13 cellular contexts compared by ENCODE assay signal in genomic region chr12:2248087-2248900, GRCh38.
DNase-seq lines count a peak whose midpoint lies in the region; ATAC-seq, FAIRE-seq and TF ChIP-seq lines count a peak whose summit lies in the region.
"Had no signal": no experiment of that assay in that cellular context is flagged by ENCODE, and none has a peak within 500 bp of the region (broad histone marks: within the 10 kb centered on the region; RNA-seq: fewer than 3 reads in every experiment).

No MANE protein-coding gene starts in this region.

- intact Hi-C loops in left cardiac atrium (cut with DNase I): no loop called here

- ATAC-seq in left cardiac atrium: peak; percentile 31 to 48
- ATAC-seq in stimulated activated memory B cell treated with anti-CD40 and anti-IgM and Interleukin-4, amounts not matched to agents 10 μg/mL and 1 μg/mL and 100 μg/mL, for 72 hours: peak; percentile 9
- ATAC-seq in HG03108 (IDR thresholded peaks at IDR 0.05; ENCODE audit: unreplicated experiment): no peak

- DNase-seq in HT-29 (ENCODE audit: low spot score) (peak; percentile 1), left cardiac atrium (no peak), urothelium cell line (ENCODE audit: low spot score) (no peak), nephron progenitor cell (no peak)
- DNase-seq: activated gamma-delta T cell; stimulated activated CD4-positive, alpha-beta T cell treated with anti-CD3 and anti-CD28 coated beads, Interleukin-15, amount 100 ng/mL, for 24 hours; stimulated activated naive CD4-positive, alpha-beta T cell had no signal

- H3K4me1 Mint-ChIP-seq in stimulated activated memory B cell treated with anti-CD40 and anti-IgM and Interleukin-4, amounts not matched to agents 10 μg/mL and 1 μg/mL and 100 μg/mL, for 72 hours: peaks cover 57% of the 10 kb centered on the region
- peaks cover 42% of the 10 kb centered on the region for H3K4me1 Mint-ChIP-seq in nephron progenitor cell

- no peak overlapping the region for H3K4me3 Mint-ChIP-seq in stimulated activated memory B cell treated with anti-CD40 and anti-IgM and Interleukin-4, amounts not matched to agents 10 μg/mL and 1 μg/mL and 100 μg/mL, for 72 hours
- H3K4me3 Mint-ChIP-seq in nephron progenitor cell: no peak overlapping the region
- H3K4me3 Mint-ChIP-seq: dendritic cell treated with granulocyte-macrophage colony-stimulating factor and Interleukin-4, amounts not matched to agents 40 ng/mL and 50 ng/mL, for 4 days had no signal

- TF ChIP-seq CTCF in WI38 (IDR thresholded peaks at IDR 0.05; ENCODE audit: low read depth, low read length): no peak
- no peak for TF ChIP-seq CTCF in nephron progenitor cell (IDR thresholded peaks at IDR 0.05)

- no peak for FAIRE-seq in urothelium cell line (lab: Jason Lieb, UNC)
- FAIRE-seq: H54 had no signal

- H3K4me3 ChIP-seq in WI38 (ENCODE audit: low read depth, low read length): peak overlapping the region; percentile 12; the same call in 1 of the 2 replicates

- no peaks in the 10 kb centered on the region for H3K27me3 Mint-ChIP-seq in stimulated activated memory B cell treated with anti-CD40 and anti-IgM and Interleukin-4, amounts not matched to agents 10 μg/mL and 1 μg/mL and 100 μg/mL, for 72 hours
- H3K27me3 Mint-ChIP-seq in nephron progenitor cell (ENCODE audit: low read depth, poor library complexity): peaks cover 20% of the 10 kb centered on the region
- H3K27me3 Mint-ChIP-seq: dendritic cell treated with granulocyte-macrophage colony-stimulating factor and Interleukin-4, amounts not matched to agents 40 ng/mL and 50 ng/mL, for 4 days had no signal

- no peaks in the 10 kb centered on the region for H3K9me3 Mint-ChIP-seq in stimulated activated memory B cell treated with anti-CD40 and anti-IgM and Interleukin-4, amounts not matched to agents 10 μg/mL and 1 μg/mL and 100 μg/mL, for 72 hours
- no peaks in the 10 kb centered on the region for H3K9me3 Mint-ChIP-seq in nephron progenitor cell
- H3K9me3 Mint-ChIP-seq: dendritic cell treated with granulocyte-macrophage colony-stimulating factor and Interleukin-4, amounts not matched to agents 40 ng/mL and 50 ng/mL, for 4 days; naive B cell had no signal

- H3K36me3 Mint-ChIP-seq in stimulated activated memory B cell treated with anti-CD40 and anti-IgM and Interleukin-4, amounts not matched to agents 10 μg/mL and 1 μg/mL and 100 μg/mL, for 72 hours: no peaks in the 10 kb centered on the region
- H3K36me3 Mint-ChIP-seq in nephron progenitor cell (ENCODE audit: low read depth): no peaks in the 10 kb centered on the region
- H3K36me3 Mint-ChIP-seq: naive B cell had no signal

- H3K27ac Mint-ChIP-seq in stimulated activated memory B cell treated with anti-CD40 and anti-IgM and Interleukin-4, amounts not matched to agents 10 μg/mL and 1 μg/mL and 100 μg/mL, for 72 hours: peak overlapping the region; percentile 36
- no peak overlapping the region for H3K27ac Mint-ChIP-seq in nephron progenitor cell
- H3K27ac Mint-ChIP-seq: dendritic cell treated with granulocyte-macrophage colony-stimulating factor and Interleukin-4, amounts not matched to agents 40 ng/mL and 50 ng/mL, for 4 days had no signal
